ENCODE assay signal across 9 cellular contexts in genomic region chr16:50467559-50467942, GRCh38.
DNase-seq lines count a peak whose midpoint lies in the region; ATAC-seq and TF ChIP-seq lines count a peak whose summit lies in the region.
"Had no signal": no experiment of that assay in that cellular context is flagged by ENCODE, and none has a peak within 500 bp of the region (broad histone marks: within the 10 kb centered on the region; RNA-seq: fewer than 3 reads in every experiment).

No MANE protein-coding gene starts in this region.

- no peak overlapping the region for H2BK5ac ChIP-seq in mesendoderm (ENCODE audit: low read length)

- H3K56ac ChIP-seq in mesendoderm (ENCODE audit: low read length) = peak overlapping the region; percentile 77

- no peak overlapping the region for H2AK5ac ChIP-seq in mesendoderm (ENCODE audit: low read length)

- no peak overlapping the region for H3K4ac ChIP-seq in mesendoderm (ENCODE audit: low read depth, low read length)

- no peak overlapping the region for H4K8ac ChIP-seq in mesendoderm (ENCODE audit: low read depth, low read length)

- no peak overlapping the region for H3K27ac Mint-ChIP-seq in type B pancreatic cell

- peak overlapping the region in 7 of 12 donors; percentile 7 to 43 (median 34) for H3K4me3 ChIP-seq in heart left ventricle
- H3K4me3 ChIP-seq in astrocyte of the cerebellum (ENCODE audit: low read depth, low read length) = peak overlapping the region; percentile 16
- peak overlapping the region; percentile 18 for H3K4me3 ChIP-seq in mesendoderm (ENCODE audit: low read length)

- WGBS in heart left ventricle, 4 donors = 35 to 55% (median 44%) methylated on average over 11 to 13 of the region's 13 CpGs
- no CpG with 5 or more reads among the region's 13 CpGs for WGBS in mesendoderm (ENCODE audit: extremely low coverage, insufficient coverage, low lambda C conversion rate)

- H3K23ac ChIP-seq in mesendoderm (ENCODE audit: low read length) = no peak overlapping the region

- H3K9ac ChIP-seq in mesendoderm (ENCODE audit: low read length) = peak overlapping the region; percentile 37

- peaks cover 38% of the 10 kb centered on the region for H3K4me1 Mint-ChIP-seq in type B pancreatic cell (ENCODE audit: unreplicated experiment)

- no peak overlapping the region for H4K5ac ChIP-seq in mesendoderm (ENCODE audit: low read length)

- H3K4me3 Mint-ChIP-seq in type B pancreatic cell = peak overlapping the region; percentile 83

- in situ Hi-C loops in astrocyte of the cerebellum (cut with HindIII; ENCODE audit: low sequenced_read_pairs) (no loop called here), GM13976 (cut with MboI; ENCODE audit: low sequenced_read_pairs, unreplicated experiment) (no loop called here)

- H3K18ac ChIP-seq in mesendoderm (ENCODE audit: low read length) = no peak overlapping the region

- no peak overlapping the region for H2BK15ac ChIP-seq in mesendoderm (replicated peaks; ENCODE audit: low read depth)

- H3K9me3 Mint-ChIP-seq in type B pancreatic cell = peaks cover 5% of the 10 kb centered on the region

- H3K27me3 ChIP-seq in heart left ventricle (peaks cover 5 to 76% (median 30%) of the 10 kb centered on the region in 9 donors), mesendoderm (ENCODE audit: insufficient read depth, low read length, poor library complexity) (no peaks in the 10 kb centered on the region)

- peaks cover 9% of the 10 kb centered on the region for H3K27me3 Mint-ChIP-seq in type B pancreatic cell

- H3K27ac ChIP-seq in heart left ventricle (no peak overlapping the region), mesendoderm (ENCODE audit: low read depth, low read length) (no peak overlapping the region)
- H3K27ac ChIP-seq: neutrophil had no signal

- H3K9me3 ChIP-seq in heart left ventricle = peaks cover 0 to 13% (median 0%) of the 10 kb centered on the region in 12 donors
- H3K9me3 ChIP-seq: neutrophil had no signal

- peaks cover 0 to 18% (median 0%) of the 10 kb centered on the region in 12 donors for H3K4me1 ChIP-seq in heart left ventricle
- peaks cover 5% of the 10 kb centered on the region for H3K4me1 ChIP-seq in mesendoderm (ENCODE audit: control insufficient read depth, low read depth, low read length)

- DNase-seq in heart left ventricle = no peak
- no peak for DNase-seq in left cardiac atrium
- DNase-seq in astrocyte of the cerebellum (ENCODE audit: low read depth) = no peak
- no peak for DNase-seq in mesendoderm
- DNase-seq in type B pancreatic cell (ENCODE audit: extremely low spot score, unreplicated experiment) = no peak
- no peak for DNase-seq in GM13976 (ENCODE audit: low spot score)
- no peak for DNase-seq in stimulated activated CD4-positive, alpha-beta T cell treated with anti-CD3 and anti-CD28 coated beads, Interleukin-4, amount 100 ng/mL, for 1 hour

- H3K36me3 ChIP-seq in heart left ventricle = no peaks in the 10 kb centered on the region
- H3K36me3 ChIP-seq in mesendoderm (ENCODE audit: control insufficient read depth, insufficient read depth, low read length) = no peaks in the 10 kb centered on the region
- H3K36me3 ChIP-seq: neutrophil had no signal

- TF ChIP-seq POLR2A in heart left ventricle (IDR thresholded peaks at IDR 0.05) = no peak

- intact Hi-C loops in heart left ventricle (cut with DNase I) = no loop called here
- intact Hi-C loops in left cardiac atrium (cut with DNase I) = no loop called here

- H3K4me2 ChIP-seq in mesendoderm (ENCODE audit: low read length) = peak overlapping the region; percentile 29

- no peaks in the 10 kb centered on the region for H3K79me2 ChIP-seq in mesendoderm (ENCODE audit: control insufficient read depth, insufficient read depth, low read length)

- H3K79me1 ChIP-seq in mesendoderm (ENCODE audit: low read length) = no peaks in the 10 kb centered on the region

- TF ChIP-seq CTCF in heart left ventricle (IDR thresholded peaks at IDR 0.05) (no peak), astrocyte of the cerebellum (IDR thresholded peaks at IDR 0.05; ENCODE audit: low read depth, low read length, missing control alignments) (no peak), type B pancreatic cell (conservative IDR thresholded peaks at IDR 0.05) (no peak), GM13976 (IDR thresholded peaks at IDR 0.05; ENCODE audit: borderline replicate concordance, control extremely low read depth, extremely low read depth, insufficient read depth, missing control alignments) (no peak)

- no peaks in the 10 kb centered on the region for H3K36me3 Mint-ChIP-seq in type B pancreatic cell

- ATAC-seq in heart left ventricle (no peak), left cardiac atrium (no peak), HG03280 (IDR thresholded peaks at IDR 0.05; ENCODE audit: unreplicated experiment) (no peak)

- H2BK120ac ChIP-seq in mesendoderm (ENCODE audit: low read depth, low read length) = no peak overlapping the region
